Comparison of ENCODE assay signal across 2 cellular contexts in the genomic region with DNA sequence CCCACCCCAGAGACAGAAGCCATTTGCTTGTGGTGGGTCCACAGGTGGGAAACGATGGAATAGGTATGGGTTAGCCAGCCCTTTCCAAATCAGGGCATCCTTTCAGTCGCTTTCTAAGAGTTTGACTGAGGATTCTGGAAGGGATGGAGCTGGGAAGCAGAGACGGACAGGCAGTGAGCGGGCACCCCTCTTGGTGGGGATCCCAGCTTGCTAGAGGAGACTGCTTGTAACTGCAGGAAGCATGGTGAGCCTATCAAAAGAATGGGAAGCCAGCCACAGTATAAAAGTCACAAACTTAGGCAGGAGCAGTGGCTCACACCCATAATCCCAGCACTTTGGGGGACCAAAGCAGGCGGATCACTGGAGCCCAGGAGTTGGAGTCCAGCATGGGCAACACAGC.
TF ChIP-seq lines count a peak whose summit lies in the region.

No MANE protein-coding gene starts in this region.

TF ChIP-seq in GM23338, 12 proteins besides CTCF, POLR2A, EP300 and RAD21:
- TF ChIP-seq STAT1 (IDR thresholded peaks at IDR 0.05; ENCODE audit: unreplicated experiment) (no peak), CREB1 (CRISPR knock-in tag; IDR thresholded peaks at IDR 0.05; ENCODE audit: low read depth) (no peak), ZNF331 (CRISPR knock-in tag; IDR thresholded peaks at IDR 0.05; ENCODE audit: low read depth) (no peak), EZH2phosphoT487 (IDR thresholded peaks at IDR 0.05; ENCODE audit: unreplicated experiment) (no peak), ZNF462 (CRISPR knock-in tag; IDR thresholded peaks at IDR 0.05) (no peak), EZH2 (IDR thresholded peaks at IDR 0.05; ENCODE audit: low read depth, unreplicated experiment) (no peak)
- TF ChIP-seq, protein P1, sequence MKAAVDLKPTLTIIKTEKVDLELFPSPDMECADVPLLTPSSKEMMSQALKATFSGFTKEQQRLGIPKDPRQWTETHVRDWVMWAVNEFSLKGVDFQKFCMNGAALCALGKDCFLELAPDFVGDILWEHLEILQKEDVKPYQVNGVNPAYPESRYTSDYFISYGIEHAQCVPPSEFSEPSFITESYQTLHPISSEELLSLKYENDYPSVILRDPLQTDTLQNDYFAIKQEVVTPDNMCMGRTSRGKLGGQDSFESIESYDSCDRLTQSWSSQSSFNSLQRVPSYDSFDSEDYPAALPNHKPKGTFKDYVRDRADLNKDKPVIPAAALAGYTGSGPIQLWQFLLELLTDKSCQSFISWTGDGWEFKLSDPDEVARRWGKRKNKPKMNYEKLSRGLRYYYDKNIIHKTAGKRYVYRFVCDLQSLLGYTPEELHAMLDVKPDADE (IDR thresholded peaks at IDR 0.05): no peak

TF ChIP-seq in H1, 55 proteins besides CTCF, POLR2A, EP300 and RAD21:
- TF ChIP-seq EGR1 (IDR thresholded peaks at IDR 0.05; ENCODE audit: borderline replicate concordance, low read depth, low read length) (peak; percentile 62; the same call in 1 of the 2 replicates), MAFK (IDR thresholded peaks at IDR 0.05; ENCODE audit: low read depth, low read length) (no peak)
